In the genomic region with DNA sequence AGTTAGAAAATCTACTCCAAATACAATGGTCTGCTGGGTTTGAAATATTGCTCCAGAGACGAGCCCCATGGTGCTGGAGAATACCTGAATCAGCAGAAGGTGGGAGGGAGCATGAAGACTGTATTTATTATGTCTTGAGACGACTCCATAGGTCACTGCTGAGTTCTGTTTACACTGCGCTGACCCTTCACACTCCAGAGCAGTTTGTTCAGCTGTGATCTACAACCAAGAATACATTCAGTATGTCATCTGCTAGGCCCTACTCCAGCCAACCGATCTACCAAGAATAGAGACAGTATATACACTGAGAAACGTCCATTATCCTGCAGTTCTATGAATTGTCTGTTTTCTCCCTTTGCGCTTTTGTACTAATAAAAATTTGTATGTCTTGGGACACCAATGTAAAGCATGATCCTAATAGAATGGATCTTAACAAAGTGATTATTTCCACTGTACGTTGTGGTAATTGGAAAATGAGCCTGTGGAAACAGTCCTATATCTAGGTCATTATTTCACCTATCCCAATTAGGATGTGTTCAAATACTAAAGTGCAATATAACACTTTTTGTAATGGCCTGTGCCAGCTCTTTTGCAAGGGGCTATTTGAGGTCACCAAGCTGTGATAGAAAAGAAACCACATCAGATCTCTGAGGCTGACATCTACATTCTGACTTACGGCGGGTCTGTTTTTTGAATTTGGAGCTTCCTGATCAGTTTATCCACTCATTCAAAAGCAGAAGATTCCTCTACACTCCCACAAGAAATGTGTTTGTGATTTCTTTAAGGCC, we compare ENCODE assay signal across 18 cellular contexts.
DNase-seq lines count a peak whose midpoint lies in the region; ATAC-seq and TF ChIP-seq lines count a peak whose summit lies in the region.
"Had no signal": no experiment of that assay in that cellular context is flagged by ENCODE, and none has a peak within 500 bp of the region (broad histone marks: within the 10 kb centered on the region; RNA-seq: fewer than 3 reads in every experiment).

No MANE protein-coding gene starts in this region.

- ATAC-seq in HG03159 (IDR thresholded peaks at IDR 0.05; ENCODE audit: unreplicated experiment), result no peak
- ATAC-seq: GM23338 had no signal

- H3K4me3 Mint-ChIP-seq in osteocyte (ENCODE audit: unreplicated experiment), result no peak overlapping the region
- H3K4me3 Mint-ChIP-seq: B cell; CD4-positive, alpha-beta T cell; GM23338 had no signal

- DNase-seq in DMS53 (lab: John Stamatoyannopoulos, UW), result peak; percentile 64
- peak; percentile 16 for DNase-seq in NCI-H2227 treated with DMSO at 0.1 percent for 48 hours (lab: John Stamatoyannopoulos, UW)
- peak; percentile 85 for DNase-seq in choroid plexus epithelial cell (ENCODE audit: low read depth)
- no peak for DNase-seq in osteocyte (ENCODE audit: extremely low spot score, unreplicated experiment)
- DNase-seq in activated T-cell treated with anti-CD3 and anti-CD28 coated beads, Interleukin-2, amount 50 U/mL, for 48 hours, result no peak
- no peak for DNase-seq in activated naive CD4-positive, alpha-beta T cell (lab: John Stamatoyannopoulos, UW)
- DNase-seq: ACHN; CD4-positive, alpha-beta T cell; GF-D8; MG63; NCI-H2081 treated with DMSO at 0.1 percent for 48 hours; NCI-H226; NCI-H748 treated with DMSO at 0.1 percent for 48 hours; Peyer's patch; Right ventricle myocardium superior had no signal

- H3K36me3 Mint-ChIP-seq in osteocyte (ENCODE audit: unreplicated experiment), result no peaks in the 10 kb centered on the region

- H3K27me3 Mint-ChIP-seq in osteocyte (ENCODE audit: unreplicated experiment), result no peaks in the 10 kb centered on the region
- H3K27me3 Mint-ChIP-seq: B cell; CD4-positive, alpha-beta T cell had no signal

- H3K4me3 ChIP-seq in choroid plexus epithelial cell (ENCODE audit: low read depth, low read length), result no peak overlapping the region
- H3K4me3 ChIP-seq: GM23338, MG63, Peyer's patch had no signal

- no peak for TF ChIP-seq CTCF in choroid plexus epithelial cell (conservative IDR thresholded peaks at IDR 0.05; ENCODE audit: low read depth, low read length)
- TF ChIP-seq CTCF in osteocyte (IDR thresholded peaks at IDR 0.05), result no peak

- no peaks in the 10 kb centered on the region for H3K9me3 Mint-ChIP-seq in osteocyte (ENCODE audit: unreplicated experiment)
- H3K9me3 Mint-ChIP-seq: CD4-positive, alpha-beta T cell; GM23338 had no signal

- peak overlapping the region; percentile 70 for H3K27ac Mint-ChIP-seq in osteocyte (ENCODE audit: unreplicated experiment)
- H3K27ac Mint-ChIP-seq: B cell; CD4-positive, alpha-beta T cell; GM23338 had no signal

- peaks cover 48% of the 10 kb centered on the region for H3K4me1 Mint-ChIP-seq in osteocyte (ENCODE audit: unreplicated experiment)
- H3K4me1 Mint-ChIP-seq: B cell had no signal

Comparison
In these comparisons a context has a peak if more than half of its experiments do, and no peak if none do; other contexts are left out.
1. DNase-seq: peak in DMS53 (single experiment), NCI-H2227 treated with DMSO at 0.1 percent for 48 hours (single experiment) and choroid plexus epithelial cell (single experiment); none in osteocyte (single experiment), activated T-cell treated with anti-CD3 and anti-CD28 coated beads, Interleukin-2, amount 50 U/mL, for 48 hours (0 of 2) and activated naive CD4-positive, alpha-beta T cell (0 of 4).